ENCODE assay signal across 16 cellular contexts in the genomic region with DNA sequence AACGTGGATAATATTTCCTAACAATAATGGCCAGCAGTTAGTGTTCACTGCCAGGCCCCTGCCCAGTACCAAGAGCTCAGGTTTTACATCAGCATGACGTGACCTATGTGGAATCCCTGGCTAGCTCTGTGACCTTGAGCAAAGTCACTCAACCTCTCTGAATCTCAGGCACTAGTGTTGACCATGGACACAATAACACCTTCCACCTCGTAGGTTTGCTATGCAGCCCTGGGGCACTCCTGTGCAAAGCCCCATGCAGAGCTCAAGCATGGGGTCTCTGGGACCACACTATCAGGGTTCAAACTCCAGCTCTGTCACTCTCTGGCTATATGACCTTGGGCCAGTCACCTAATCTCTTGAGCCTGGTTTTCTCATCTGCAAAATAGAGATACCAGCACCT. TPM values are rescaled to one million over a fixed set of nuclear protein-coding genes. Genes with fewer than 3 reads are reported as not detected.
DNase-seq lines count a peak whose midpoint lies in the region; ATAC-seq and TF ChIP-seq lines count a peak whose summit lies in the region.
"Had no signal": no experiment of that assay in that cellular context is flagged by ENCODE, and none has a peak within 500 bp of the region (broad histone marks: within the 10 kb centered on the region; RNA-seq: fewer than 3 reads in every experiment).

No MANE protein-coding gene starts in this region.

- no peak overlapping the region for H3K56ac ChIP-seq in IMR-90 (ENCODE audit: extremely low read depth, insufficient read depth, low read length)

- no peak overlapping the region for H3K18ac ChIP-seq in IMR-90 (ENCODE audit: low read depth, low read length)

- no peaks in the 10 kb centered on the region for H3F3A ChIP-seq in neural progenitor cell (ENCODE audit: low read depth)

- H4K5ac ChIP-seq in IMR-90 (ENCODE audit: low read depth, low read length), result no peak overlapping the region

- no peak overlapping the region for H3K4ac ChIP-seq in IMR-90 (ENCODE audit: low read depth, low read length)

- no peak overlapping the region for H2BK5ac ChIP-seq in IMR-90 (ENCODE audit: low read depth, low read length, poor library complexity, severe bottlenecking)

- intact Hi-C loops in IMR-90 (cut with micrococcal nuclease), result no loop called here

- H3K27me3 ChIP-seq in IMR-90 (ENCODE audit: control insufficient read depth, insufficient read depth, low read length), result peaks cover 24% of the 10 kb centered on the region
- no peaks in the 10 kb centered on the region for H3K27me3 ChIP-seq in ectodermal cell (ENCODE audit: control insufficient read depth, insufficient read depth, low read length, poor library complexity, severe bottlenecking)
- H3K27me3 ChIP-seq in neural progenitor cell, result peaks cover 33% of the 10 kb centered on the region
- H3K27me3 ChIP-seq: BLaER1 treated with 17β-estradiol and CSF1 and Interleukin-3, amounts not matched to agents 10 nM and 100 nM had no signal

- no TSS peak for BruUV-seq in IMR-90 (replicated peaks; lab: Mats Ljungman, UMichigan)

- peak overlapping the region; percentile 7 for H2AK9ac ChIP-seq in IMR-90 (replicated peaks; ENCODE audit: low read depth, low read length, poor library complexity)

- H3K9me3 Mint-ChIP-seq in brain (peaks cover 11 to 24% (median 20%) of the 10 kb centered on the region in 5 experiments), osteocyte (ENCODE audit: unreplicated experiment) (no peaks in the 10 kb centered on the region), neural progenitor cell (peaks cover 22% of the 10 kb centered on the region)

- H3K9ac ChIP-seq in IMR-90 (ENCODE audit: low read depth, low read length) (no peak overlapping the region), neural progenitor cell (no peak overlapping the region)
- H3K9ac ChIP-seq: BLaER1 treated with 17β-estradiol and CSF1 and Interleukin-3, amounts not matched to agents 10 nM and 100 nM had no signal

- WGBS in IMR-90 (ENCODE audit: extremely low coverage in 2 of 2, insufficient read length in 1 of 2), 2 experiments, result 29% methylated on average over 2 of the region's 3 CpGs; no CpG with 5 or more reads in 1 of the 2 experiments
- WGBS in ectodermal cell, 2 experiments, result 86% methylated on average over 3 of the region's 3 CpGs

- H3K4me3 ChIP-seq in IMR-90 (ENCODE audit: insufficient read depth, low read depth, low read length), result no peak overlapping the region
- H3K4me3 ChIP-seq in ectodermal cell (ENCODE audit: insufficient read depth, low read depth, low read length), result no peak overlapping the region
- no peak overlapping the region for H3K4me3 ChIP-seq in neural progenitor cell
- H3K4me3 ChIP-seq: BLaER1 treated with 17β-estradiol and CSF1 and Interleukin-3, amounts not matched to agents 10 nM and 100 nM; HAP-1 had no signal

- H3K27ac Mint-ChIP-seq in brain, result peak overlapping the region in 3 of 5 experiments; percentile 45 to 86 (median 61)
- H3K27ac Mint-ChIP-seq in osteocyte (ENCODE audit: unreplicated experiment), result no peak overlapping the region
- no peak overlapping the region for H3K27ac Mint-ChIP-seq in neural progenitor cell
- H3K27ac Mint-ChIP-seq: CD4-positive, alpha-beta T cell had no signal

- TF ChIP-seq CTCF in IMR-90 (conservative IDR thresholded peaks at IDR 0.05; ENCODE audit: low read depth, low read length) (no peak), brain (conservative IDR thresholded peaks at IDR 0.05) (no peak), osteocyte (IDR thresholded peaks at IDR 0.05) (no peak), neural progenitor cell (IDR thresholded peaks at IDR 0.05) (no peak)

- H2BK15ac ChIP-seq in IMR-90 (ENCODE audit: low read depth, low read length), result no peak overlapping the region

- no peak overlapping the region for H3K4me2 ChIP-seq in IMR-90 (ENCODE audit: low read depth, low read length)
- H3K4me2 ChIP-seq in neural progenitor cell, result no peak overlapping the region

- H3K4me3 Mint-ChIP-seq in brain (no peak overlapping the region), osteocyte (ENCODE audit: unreplicated experiment) (no peak overlapping the region), neural progenitor cell (no peak overlapping the region)
- H3K4me3 Mint-ChIP-seq: CD4-positive, alpha-beta T cell had no signal

- no peak overlapping the region for H2BK120ac ChIP-seq in IMR-90 (ENCODE audit: low read depth, low read length)

- H3K4me1 Mint-ChIP-seq in brain (peaks cover 13% of the 10 kb centered on the region), osteocyte (ENCODE audit: unreplicated experiment) (no peaks in the 10 kb centered on the region), neural progenitor cell (peaks cover 41% of the 10 kb centered on the region)

- no peak overlapping the region for H2AK5ac ChIP-seq in IMR-90 (ENCODE audit: low read depth, low read length)

- H3K27ac ChIP-seq in IMR-90 (ENCODE audit: insufficient read depth, low read length) (no peak overlapping the region), ectodermal cell (ENCODE audit: insufficient read depth, low read depth, low read length, poor library complexity, severe bottlenecking) (peak overlapping the region; percentile 21), neural progenitor cell (no peak overlapping the region)
- H3K27ac ChIP-seq: BLaER1 treated with 17β-estradiol and CSF1 and Interleukin-3, amounts not matched to agents 10 nM and 100 nM had no signal

- ATAC-seq in IMR-90 (ENCODE audit: low read depth) (no peak), GM19397 (IDR thresholded peaks at IDR 0.05; ENCODE audit: unreplicated experiment) (no peak), HG02678 (IDR thresholded peaks at IDR 0.05; ENCODE audit: unreplicated experiment) (no peak)

- CTCF ChIA-PET in IMR-90 (lab: Yijun Ruan, JAX), result no interaction called here

- H3K4me1 ChIP-seq in IMR-90 (ENCODE audit: control insufficient read depth, insufficient read depth, low read length) (no peaks in the 10 kb centered on the region), ectodermal cell (ENCODE audit: control insufficient read depth, insufficient read depth, low read length) (peaks cover 28% of the 10 kb centered on the region), neural progenitor cell (no peaks in the 10 kb centered on the region)
- H3K4me1 ChIP-seq: HAP-1 had no signal

- dilution Hi-C loops in IMR-90 (cut with HindIII; ENCODE audit: low sequenced_read_pairs, unreplicated experiment), result no loop called here

- H3K14ac ChIP-seq in IMR-90 (replicated peaks; ENCODE audit: low read depth, low read length), result no peak overlapping the region

- H2AFZ ChIP-seq in IMR-90 (replicated peaks; ENCODE audit: low read length, poor library complexity) (no peak overlapping the region), neural progenitor cell (replicated peaks) (no peak overlapping the region)

- POLR2A ChIA-PET in IMR-90 (lab: Charles Lee; ENCODE audit: unreplicated experiment), result no interaction called here

- no peaks in the 10 kb centered on the region for H3K9me1 ChIP-seq in IMR-90 (ENCODE audit: insufficient read depth, low read length)

- no peak for TF ChIP-seq RAD21 in IMR-90 (IDR thresholded peaks at IDR 0.05; ENCODE audit: low read length)

- TF ChIP-seq POLR2A in IMR-90 (IDR thresholded peaks at IDR 0.05; ENCODE audit: low read depth, low read length), result no peak

- H3K9me3 ChIP-seq in IMR-90 (ENCODE audit: control insufficient read depth, insufficient read depth, low read length), result no peaks in the 10 kb centered on the region; the same call in 1 of the 2 replicates
- no peaks in the 10 kb centered on the region for H3K9me3 ChIP-seq in ectodermal cell (ENCODE audit: control insufficient read depth, low read length)
- H3K9me3 ChIP-seq in neural progenitor cell (ENCODE audit: low read depth), result no peaks in the 10 kb centered on the region
- H3K9me3 ChIP-seq: HAP-1 had no signal

- peaks cover 16% of the 10 kb centered on the region for H3K36me3 Mint-ChIP-seq in brain
- H3K36me3 Mint-ChIP-seq in osteocyte (ENCODE audit: unreplicated experiment), result no peaks in the 10 kb centered on the region
- peaks cover 4% of the 10 kb centered on the region for H3K36me3 Mint-ChIP-seq in neural progenitor cell

- H3K36me3 ChIP-seq in IMR-90 (ENCODE audit: control insufficient read depth, insufficient read depth, low read length), result no peaks in the 10 kb centered on the region
- H3K36me3 ChIP-seq in ectodermal cell (ENCODE audit: control insufficient read depth, insufficient read depth, low read length), result no peaks in the 10 kb centered on the region
- no peaks in the 10 kb centered on the region for H3K36me3 ChIP-seq in neural progenitor cell
- H3K36me3 ChIP-seq: HAP-1 had no signal

- no peak overlapping the region for H3K23ac ChIP-seq in IMR-90 (ENCODE audit: low read depth, low read length)

- H3K79me2 ChIP-seq in neural progenitor cell (ENCODE audit: low read depth), result no peaks in the 10 kb centered on the region

- H4K8ac ChIP-seq in IMR-90 (ENCODE audit: low read depth in 2 of 2, low read length in 2 of 2), result no peak overlapping the region

- H3K79me1 ChIP-seq in IMR-90 (ENCODE audit: low read depth in 1 of 2, low read length in 2 of 2), result no peaks in the 10 kb centered on the region

- H2BK20ac ChIP-seq in IMR-90 (ENCODE audit: low read depth, low read length), result no peak overlapping the region

- no peak overlapping the region for H4K91ac ChIP-seq in IMR-90 (ENCODE audit: insufficient read depth, low read depth, low read length)

- H4K20me1 ChIP-seq in IMR-90 (ENCODE audit: insufficient read depth, low read length) (no peaks in the 10 kb centered on the region), neural progenitor cell (ENCODE audit: low read depth) (no peaks in the 10 kb centered on the region)
- H4K20me1 ChIP-seq: BLaER1 treated with 17β-estradiol and CSF1 and Interleukin-3, amounts not matched to agents 10 nM and 100 nM had no signal

- H3K27me3 Mint-ChIP-seq in brain (peaks cover 6% of the 10 kb centered on the region), osteocyte (ENCODE audit: unreplicated experiment) (peaks cover 17% of the 10 kb centered on the region), neural progenitor cell (ENCODE audit: insufficient read depth, low read depth) (peaks cover 18% of the 10 kb centered on the region)

- in situ Hi-C loops in IMR-90 (cut with MboI; ENCODE audit: low sequenced_read_pairs), result no loop called here

- DNase-seq in IMR-90 (no peak), osteocyte (ENCODE audit: extremely low spot score, unreplicated experiment) (peak; percentile 54), LoVo (ENCODE audit: low spot score) (no peak), neural progenitor cell (ENCODE audit: low spot score) (no peak)
- DNase-seq: ACHN; Calu3; CD4-positive, alpha-beta T cell; DMS 273 treated with DMSO at 0.1 percent for 48 hours; DMS79 had no signal

TF ChIP-seq in IMR-90, 13 proteins besides CTCF, POLR2A, EP300 and RAD21 (continues in another document):
- no peak for TF ChIP-seq SMC3 (IDR thresholded peaks at IDR 0.05; ENCODE audit: low read depth, low read length)

RNA-seq across cellular contexts. Expression of a gene that starts 38.7 kb away (rescaled TPM):
- 1.1 TPM in 2 replicates for total RNA-seq in IMR-90 (2012; rRNA removed)
- polyA plus RNA-seq in IMR-90 (2012; rRNA removed), result 3.9 and 6.0 TPM in 2 replicates
- 4.7 and 6.7 TPM in 2 replicates for polyA plus RNA-seq in IMR-90 (2012; cell fraction: cytosol; rRNA removed)
- 2.9 and 5.9 TPM in 2 replicates for polyA plus RNA-seq in IMR-90 (2012; cell fraction: nucleus; rRNA removed; ENCODE audit: low replicate concordance)
- polyA plus RNA-seq in brain (ENCODE audit: insufficient read depth, low read depth, low replicate concordance), result 4.8 TPM
- polyA plus RNA-seq in ectodermal cell (2013, experiment 1 of 4), result 68.8 TPM
- 67.1 TPM for polyA plus RNA-seq in ectodermal cell (2013, experiment 2 of 4)
- polyA plus RNA-seq in ectodermal cell (2013, experiment 3 of 4), result 82.3 TPM
- polyA plus RNA-seq in ectodermal cell (2013, experiment 4 of 4), result 99.1 TPM
- total RNA-seq in osteocyte, result 2.2 and 3.5 TPM in 2 replicates
- 0.65 TPM in 1 of 2 replicates, not detected in the other for total RNA-seq in neural progenitor cell (ENCODE audit: low replicate concordance)
- total RNA-seq: CD4-positive, alpha-beta T cell; H1 had no signal

Comparison
In these comparisons a context has a peak if more than half of its experiments do, and no peak if none do; other contexts are left out.
1. H3K27ac Mint-ChIP-seq: peak in brain (3 of 5); none in osteocyte (single experiment) and neural progenitor cell (single experiment).